Comparison of ENCODE assay signal across 8 cellular contexts in genomic region chr3:98901465-98902174, GRCh38. TPM values are rescaled to one million over a fixed set of nuclear protein-coding genes. Genes with fewer than 3 reads are reported as not detected.
A peak's percentile ranks its signal among the peaks of the same experiment; 100 is the strongest.
DNase-seq lines count a peak whose midpoint lies in the region; ATAC-seq and TF ChIP-seq lines count a peak whose summit lies in the region.

DCBLD2 (minus strand) TSS chr3:98901695; CDS start chr3:98901326, 369 bp downstream.

- CTCF ChIA-PET in CD4-positive, alpha-beta T cell (lab: Charles Lee), result no interaction called here

- H3K36me3 Mint-ChIP-seq in CD4-positive, alpha-beta T cell (ENCODE audit: low read depth), result peaks cover 5% of the 10 kb centered on the region

- intact Hi-C loops in CD4-positive, alpha-beta T cell (cut with DNase I, micrococcal nuclease), result loop anchor here (5.0 to 10.0 kb wide), 8 partner anchors 304 to 1811 kb away; partner anchors contain the start of genes CMSS1 (in 2 of the 2), LNP1 (in 1 of the 2), NIT2 (in 1 of the 2) and TBC1D23 (in 1 of the 2)

- H3K27me3 Mint-ChIP-seq in CD4-positive, alpha-beta T cell, result peaks cover 12% of the 10 kb centered on the region

- ATAC-seq in CD4-positive, alpha-beta T cell (ENCODE audit: poor library complexity), result peak; percentile 98
- ATAC-seq in GM19455 (IDR thresholded peaks at IDR 0.05; ENCODE audit: unreplicated experiment) (peak; percentile 100), lung (ENCODE audit: insufficient read depth, low FRiP score) (peak; percentile 98)

- no peaks in the 10 kb centered on the region for H3K4me1 ChIP-seq in effector memory CD4-positive, alpha-beta T cell (ENCODE audit: control insufficient read depth, insufficient read depth, low read length, poor library complexity, severe bottlenecking)
- H3K4me1 ChIP-seq in lung (ENCODE audit: control insufficient read depth in 2 of 2, insufficient read depth in 2 of 2, low read length in 2 of 2), result peaks cover 0 to 13% of the 10 kb centered on the region in 2 donors

- peak within 1 kb of the TSS; percentile 45 for H3K27ac ChIP-seq in CD4-positive, alpha-beta T cell (ENCODE audit: low read depth, low read length)
- H3K27ac ChIP-seq in effector memory CD4-positive, alpha-beta T cell (ENCODE audit: insufficient read depth, low read length, poor library complexity, severe bottlenecking), result peak within 1 kb of the TSS; percentile 16
- H3K27ac ChIP-seq in lung (ENCODE audit: low read depth in 1 of 2, low read length in 1 of 2), result peak within 1 kb of the TSS; percentile 94 to 99

- H3K4me1 Mint-ChIP-seq in CD4-positive, alpha-beta T cell (ENCODE audit: low read depth), result peaks cover 26% of the 10 kb centered on the region

- H3K27ac Mint-ChIP-seq in CD4-positive, alpha-beta T cell, result peak within 1 kb of the TSS; percentile 76

- WGBS in lung, 2 donors, result 0 to 1% methylated on average over 55 to 73 of the region's 73 CpGs

- no peaks in the 10 kb centered on the region for H3K9me3 ChIP-seq in CD4-positive, alpha-beta T cell (ENCODE audit: control insufficient read depth, low read length)
- H3K9me3 ChIP-seq in effector memory CD4-positive, alpha-beta T cell (ENCODE audit: control insufficient read depth, low read length), result no peaks in the 10 kb centered on the region
- H3K9me3 ChIP-seq in lung (ENCODE audit: control insufficient read depth in 2 of 2, insufficient read depth in 1 of 2, low read length in 1 of 2), result no peaks in the 10 kb centered on the region

- POLR2A ChIA-PET in CD4-positive, alpha-beta T cell (lab: Charles Lee), result interaction anchor here (0.5 to 1.8 kb wide), 14 partner anchors 11 to 1808 kb away, joined by 3 to 11 read pairs (median 4); partner anchors contain the start of genes ARL6, CLDND1, CMSS1 and CPOX

- DNase-seq in CD4-positive, alpha-beta T cell, result peak; percentile 79 to 91 (median 86)
- DNase-seq in HK-2 (ENCODE audit: unreplicated experiment), result peak; percentile 100
- peak; percentile 98 for DNase-seq in NCI-H82 treated with DMSO at 0.1 percent for 48 hours (lab: John Stamatoyannopoulos, UW; ENCODE audit: unreplicated experiment)
- peak; percentile 63 to 80 (median 76) for DNase-seq in activated CD8-positive, alpha-beta memory T cell treated with anti-CD3 and anti-CD28 coated beads for 48 hours (ENCODE audit: low read depth in 2 of 3, low spot score in 2 of 3)
- peak; percentile 66 to 83 (median 75) for DNase-seq in effector memory CD4-positive, alpha-beta T cell
- DNase-seq in lung (ENCODE audit: low spot score), result peak; percentile 98
- DNase-seq in stimulated activated CD4-positive, alpha-beta T cell treated with anti-CD3 and anti-CD28 coated beads, TNF-alpha, amount 100 ng/mL, for 24 hours (ENCODE audit: low read depth in 3 of 3), result peak; percentile 87 to 93 (median 88)

- peak within 1 kb of the TSS; percentile 66 for H3K4me3 ChIP-seq in effector memory CD4-positive, alpha-beta T cell (ENCODE audit: insufficient read depth, low read depth, low read length, poor library complexity, severe bottlenecking)
- peak within 1 kb of the TSS; percentile 80 for H3K4me3 ChIP-seq in lung

- H3K4me3 Mint-ChIP-seq in CD4-positive, alpha-beta T cell, result peak within 1 kb of the TSS; percentile 93

- no peaks in the 10 kb centered on the region for H3K36me3 ChIP-seq in effector memory CD4-positive, alpha-beta T cell (ENCODE audit: control insufficient read depth, insufficient read depth, low read length)
- H3K36me3 ChIP-seq in lung (ENCODE audit: control insufficient read depth in 2 of 2, insufficient read depth in 2 of 2, low read length in 2 of 2), result no peaks in the 10 kb centered on the region

- H3K27me3 ChIP-seq in CD4-positive, alpha-beta T cell (ENCODE audit: control insufficient read depth, insufficient read depth, low read length), result no peaks in the 10 kb centered on the region
- peaks cover 4% of the 10 kb centered on the region for H3K27me3 ChIP-seq in effector memory CD4-positive, alpha-beta T cell (replicated peaks; ENCODE audit: control insufficient read depth, insufficient read depth, low read length, poor library complexity, severe bottlenecking)
- H3K27me3 ChIP-seq in lung (ENCODE audit: control insufficient read depth, insufficient read depth), result no peaks in the 10 kb centered on the region

- TF ChIP-seq CTCF in CD4-positive, alpha-beta T cell (IDR thresholded peaks at IDR 0.05), result no peak
- no peak for TF ChIP-seq CTCF in lung (IDR thresholded peaks at IDR 0.05; ENCODE audit: control extremely low read depth, extremely low read depth)

- H3K9me3 Mint-ChIP-seq in CD4-positive, alpha-beta T cell, result no peaks in the 10 kb centered on the region

RNA-seq across cellular contexts. Expression of gene DCBLD2, which starts in this region (rescaled TPM):
- total RNA-seq in CD4-positive, alpha-beta T cell, result 1 to 10 TPM; 2.2 to 2.5 TPM
- 10 to 100 TPM; 28.0 to 83.8 TPM for total RNA-seq in lung
- 1 to 10 TPM; 7.1 to 9.0 TPM for polyA plus RNA-seq in lung

Comparison
In these comparisons a context has a peak if more than half of its experiments do, and no peak if none do; other contexts are left out.
1. Peak in every context shown above with its lines: DNase-seq, ATAC-seq, H3K4me3 ChIP-seq and H3K27ac ChIP-seq.
2. RNA of gene DCBLD2 (total RNA-seq): 28.0 to 83.8 TPM in lung; 2.2 to 2.5 TPM in CD4-positive, alpha-beta T cell; every median in the first group is over 4 times any median in the second.
3. H3K27ac ChIP-seq: peak in every context shown above with its lines; median percentile 96 in lung; 45 in CD4-positive, alpha-beta T cell; 16 in effector memory CD4-positive, alpha-beta T cell.